ENCODE assay signal across 8 cellular contexts in genomic region chr18:46104128-46104911, GRCh38. TPM values are rescaled to one million over a fixed set of nuclear protein-coding genes. Genes with fewer than 3 reads are reported as not detected.
DNase-seq lines count a peak whose midpoint lies in the region; ATAC-seq and TF ChIP-seq lines count a peak whose summit lies in the region.

Gene HAUS1 (plus strand): TSS chr18:46104385. CDS start chr18:46104412, 27 bp downstream.

- no peaks in the 10 kb centered on the region for H3K4me1 ChIP-seq in GM23338 (ENCODE audit: insufficient read depth)

- no peaks in the 10 kb centered on the region for H3F3A ChIP-seq in GM23338 (replicated peaks; ENCODE audit: low read depth)

- peak within 1 kb of the TSS; percentile 56 for H3K27ac ChIP-seq in GM23338 (ENCODE audit: low read depth)

- H3K9me2 ChIP-seq in GM23338 (ENCODE audit: insufficient read depth): no peaks in the 10 kb centered on the region

- H3K4me3 Mint-ChIP-seq in GM23338: peak within 1 kb of the TSS; percentile 97
- peak within 1 kb of the TSS; percentile 93 to 99 (median 98) for H3K4me3 Mint-ChIP-seq in naive thymus-derived CD8-positive, alpha-beta T cell
- H3K4me3 Mint-ChIP-seq in stimulated activated naive B cell treated with anti-CD40 and anti-IgM and Interleukin-4, amounts not matched to agents 10 μg/mL and 1 μg/mL and 100 μg/mL, for 72 hours: peak within 1 kb of the TSS; percentile 95 to 100

- H3K36me3 ChIP-seq in GM23338 (ENCODE audit: insufficient read depth): peaks cover 22% of the 10 kb centered on the region

- no peaks in the 10 kb centered on the region for H3K4me1 Mint-ChIP-seq in GM23338
- H3K4me1 Mint-ChIP-seq in naive thymus-derived CD8-positive, alpha-beta T cell: peaks cover 4 to 37% (median 26%) of the 10 kb centered on the region in 4 donors
- peaks cover 7 to 33% of the 10 kb centered on the region in 2 donors for H3K4me1 Mint-ChIP-seq in stimulated activated naive B cell treated with anti-CD40 and anti-IgM and Interleukin-4, amounts not matched to agents 10 μg/mL and 1 μg/mL and 100 μg/mL, for 72 hours

- TF ChIP-seq CTCF in GM23338 (conservative IDR thresholded peaks at IDR 0.05; ENCODE audit: low read depth in 2 of 2): no peak
- TF ChIP-seq CTCF in fibroblast of mammary gland (conservative IDR thresholded peaks at IDR 0.05; ENCODE audit: control insufficient read depth, insufficient read depth, low read depth, low read length): no peak

- no peaks in the 10 kb centered on the region for H3K27me3 ChIP-seq in GM23338 (ENCODE audit: insufficient read depth)

- peaks cover 6% of the 10 kb centered on the region for H3K27me3 Mint-ChIP-seq in GM23338 (ENCODE audit: insufficient read depth, low read depth, poor library complexity)
- H3K27me3 Mint-ChIP-seq in naive thymus-derived CD8-positive, alpha-beta T cell: no peaks in the 10 kb centered on the region
- H3K27me3 Mint-ChIP-seq in stimulated activated naive B cell treated with anti-CD40 and anti-IgM and Interleukin-4, amounts not matched to agents 10 μg/mL and 1 μg/mL and 100 μg/mL, for 72 hours: no peaks in the 10 kb centered on the region

- H2AFZ ChIP-seq in GM23338: peak within 1 kb of the TSS; percentile 57; the same call in 1 of the 2 replicates

- no peaks in the 10 kb centered on the region for H3K9me3 Mint-ChIP-seq in GM23338
- no peaks in the 10 kb centered on the region for H3K9me3 Mint-ChIP-seq in naive thymus-derived CD8-positive, alpha-beta T cell
- H3K9me3 Mint-ChIP-seq in stimulated activated naive B cell treated with anti-CD40 and anti-IgM and Interleukin-4, amounts not matched to agents 10 μg/mL and 1 μg/mL and 100 μg/mL, for 72 hours: no peaks in the 10 kb centered on the region

- TF ChIP-seq POLR2A in Raji (IDR thresholded peaks at IDR 0.05; ENCODE audit: insufficient read depth, low read depth, low read length): peak; percentile 81

- H3K79me2 ChIP-seq in GM23338 (replicated peaks; ENCODE audit: insufficient read depth): peaks cover 33% of the 10 kb centered on the region

- peak within 1 kb of the TSS; percentile 95 for H3K27ac Mint-ChIP-seq in GM23338
- H3K27ac Mint-ChIP-seq in naive thymus-derived CD8-positive, alpha-beta T cell: peak within 1 kb of the TSS; percentile 75 to 98 (median 94)
- H3K27ac Mint-ChIP-seq in stimulated activated naive B cell treated with anti-CD40 and anti-IgM and Interleukin-4, amounts not matched to agents 10 μg/mL and 1 μg/mL and 100 μg/mL, for 72 hours: peak within 1 kb of the TSS; percentile 95

- H3K36me3 Mint-ChIP-seq in GM23338 (ENCODE audit: low read depth): peaks cover 29% of the 10 kb centered on the region; the same call in 2 of the 3 replicates
- H3K36me3 Mint-ChIP-seq in naive thymus-derived CD8-positive, alpha-beta T cell: peaks cover 0 to 15% (median 5%) of the 10 kb centered on the region in 3 donors
- H3K36me3 Mint-ChIP-seq in stimulated activated naive B cell treated with anti-CD40 and anti-IgM and Interleukin-4, amounts not matched to agents 10 μg/mL and 1 μg/mL and 100 μg/mL, for 72 hours: peaks cover 4 to 13% of the 10 kb centered on the region in 2 donors

- ATAC-seq in GM23338: peak; percentile 98
- ATAC-seq in naive thymus-derived CD8-positive, alpha-beta T cell: peak; percentile 96 to 98
- ATAC-seq in stimulated activated naive B cell treated with anti-CD40 and anti-IgM and Interleukin-4, amounts not matched to agents 10 μg/mL and 1 μg/mL and 100 μg/mL, for 72 hours (replicated peaks): peak; percentile 93 to 95

- H3K4me3 ChIP-seq in GM23338 (peak within 1 kb of the TSS; percentile 66), fibroblast of mammary gland (ENCODE audit: control insufficient read depth, low read depth, low read length) (peak within 1 kb of the TSS; percentile 98)

- POLR2A ChIA-PET in naive thymus-derived CD8-positive, alpha-beta T cell (lab: Charles Lee): interaction anchor here (1.0 to 1.1 kb wide), 2 partner anchors 7 to 9 kb away, joined by 3 read pairs; no protein-coding TSS in a partner anchor

- H4K20me1 ChIP-seq in GM23338 (replicated peaks; ENCODE audit: insufficient read depth): peaks cover 6% of the 10 kb centered on the region; the same call in 1 of the 2 replicates

- DNase-seq in Daoy (ENCODE audit: low read depth) (peak; percentile 88), GM23338 (ENCODE audit: low spot score) (peak; percentile 98), LoVo (ENCODE audit: low spot score) (peak; percentile 91), fibroblast of mammary gland (ENCODE audit: low read depth) (peak; percentile 70)
- DNase-seq in activated T-helper 9 cell treated with anti-CD3 and anti-CD28 coated beads, Interleukin-2, amount 50 U/mL, for 16 hours (ENCODE audit: low read depth): peak; percentile 78
- peak; percentile 59 to 87 (median 74) for DNase-seq in naive thymus-derived CD8-positive, alpha-beta T cell
- DNase-seq in stimulated activated naive B cell treated with anti-CD40 and anti-IgM and Interleukin-4, amounts not matched to agents 10 μg/mL and 1 μg/mL and 100 μg/mL, for 72 hours: peak; percentile 72

- H3K4me2 ChIP-seq in GM23338: peak within 1 kb of the TSS; percentile 90

TF ChIP-seq in GM23338, 12 proteins besides CTCF, POLR2A, EP300 and RAD21 (continues in another document):
- TF ChIP-seq ETS1 (IDR thresholded peaks at IDR 0.05): peak; percentile 79
- TF ChIP-seq POLR2AphosphoS5 (IDR thresholded peaks at IDR 0.05; ENCODE audit: low read depth): peak; percentile 85
- TF ChIP-seq ZNF462 (CRISPR knock-in tag; IDR thresholded peaks at IDR 0.05): no peak

RNA-seq across cellular contexts. Expression of gene HAUS1, which starts in this region (rescaled TPM):
- 46.7 and 63.9 TPM in 2 replicates for total RNA-seq in Daoy (2014; rRNA removed; shearing (Covaris generic))
- 83.0 and 163 TPM in 2 replicates for total RNA-seq in GM23338 (2014; rRNA removed; shearing (Covaris generic))
- 200 and 216 TPM in 2 replicates for polyA plus RNA-seq in GM23338 (2016; fragmentation: Nextera tagmentation; extraction: Ambion mirVana)
- 10 to 100 TPM; 19.8 to 20.7 TPM for total RNA-seq in naive thymus-derived CD8-positive, alpha-beta T cell
- polyA plus RNA-seq in naive thymus-derived CD8-positive, alpha-beta T cell: 10 to 100 TPM; 35.1 to 48.4 (median 46.0) TPM

Comparison
In these comparisons a context has a peak if more than half of its experiments do, and no peak if none do; other contexts are left out.
1. Peak in every context shown above with its lines: DNase-seq, ATAC-seq, H3K4me3 ChIP-seq and H3K27ac ChIP-seq.